Comparison of ENCODE assay signal across 9 cellular contexts in the genomic region with DNA sequence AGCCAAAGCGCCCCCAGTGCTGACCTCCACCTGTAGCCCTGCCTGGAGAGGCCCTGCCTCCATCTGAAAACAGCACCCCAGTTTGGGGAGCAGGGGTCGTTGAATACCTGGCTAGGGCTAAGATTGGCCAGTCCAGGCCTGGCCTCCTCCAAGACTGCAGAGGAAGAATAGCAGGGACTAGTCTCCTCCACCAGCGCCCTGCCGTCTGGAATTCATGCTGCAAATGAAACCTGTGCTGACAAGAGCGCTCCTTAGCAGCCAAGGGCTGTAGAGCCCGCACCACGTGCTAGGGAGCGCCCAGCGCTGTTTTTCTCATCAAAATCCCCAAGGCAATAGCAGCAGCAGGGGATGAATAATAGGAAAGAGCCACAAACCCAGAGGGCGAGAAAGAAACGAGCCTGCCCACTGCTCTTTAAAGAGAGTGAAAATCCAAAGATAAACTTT. TPM values are rescaled to one million over a fixed set of nuclear protein-coding genes. Genes with fewer than 3 reads are reported as not detected.
DNase-seq lines count a peak whose midpoint lies in the region; ATAC-seq, FAIRE-seq and TF ChIP-seq lines count a peak whose summit lies in the region.
"Had no signal": no experiment of that assay in that cellular context is flagged by ENCODE, and none has a peak within 500 bp of the region (broad histone marks: within the 10 kb centered on the region; RNA-seq: fewer than 3 reads in every experiment).

No MANE protein-coding gene starts in this region.

- ATAC-seq in central memory CD8-positive, alpha-beta T cell (replicated peaks; ENCODE audit: extremely low read depth, poor library complexity, severe bottlenecking) = no peak
- ATAC-seq in upper lobe of right lung = peak; percentile 75
- no peak for ATAC-seq in HG02970 (IDR thresholded peaks at IDR 0.05; ENCODE audit: low FRiP score, unreplicated experiment)

- intact Hi-C loops in lower leg skin (cut with DNase I; ENCODE audit: low total_unique reads) = no loop called here
- intact Hi-C loops in upper lobe of right lung (cut with DNase I) = no loop called here

- H3K4me3 ChIP-seq in lower leg skin (ENCODE audit: low read depth, poor library complexity, severe bottlenecking) (no peak overlapping the region), upper lobe of right lung (peak overlapping the region; percentile 44), small intestine (ENCODE audit: low read depth in 1 of 2, low read length in 2 of 2) (peak overlapping the region in 1 of 2 donors; percentile 46)

- no peak overlapping the region for H3K27ac ChIP-seq in upper lobe of right lung
- no peak overlapping the region for H3K27ac ChIP-seq in small intestine (ENCODE audit: low read depth in 1 of 2, low read length in 1 of 2)

- no peak for TF ChIP-seq POLR2A in lower leg skin (IDR thresholded peaks at IDR 0.05)

- peak overlapping the region; percentile 73 for H3K4me3 Mint-ChIP-seq in central memory CD8-positive, alpha-beta T cell

- no peaks in the 10 kb centered on the region for H3K36me3 ChIP-seq in upper lobe of right lung
- H3K36me3 ChIP-seq in small intestine (ENCODE audit: control insufficient read depth in 2 of 2, insufficient read depth in 2 of 2, low read length in 2 of 2) = no peaks in the 10 kb centered on the region

- no peak overlapping the region for H3K27ac Mint-ChIP-seq in central memory CD8-positive, alpha-beta T cell (ENCODE audit: low read depth)

- H3K27me3 Mint-ChIP-seq in central memory CD8-positive, alpha-beta T cell = peaks cover 87% of the 10 kb centered on the region

- no peak for FAIRE-seq in small intestine (lab: Jason Lieb, UNC)

- peak; percentile 10 for DNase-seq in NCI-H345 (lab: John Stamatoyannopoulos, UW)
- no peak for DNase-seq in NCI-H345 treated with DMSO at 0.1 percent for 48 hours (lab: John Stamatoyannopoulos, UW; ENCODE audit: unreplicated experiment)
- peak; percentile 80 for DNase-seq in NCI-H2171 treated with DMSO at 0.1 percent for 48 hours (lab: John Stamatoyannopoulos, UW)
- DNase-seq in central memory CD8-positive, alpha-beta T cell (ENCODE audit: low spot score in 2 of 2) = no peak
- DNase-seq in lower leg skin (ENCODE audit: low spot score in 2 of 2) = peak; percentile 32 to 87
- DNase-seq in upper lobe of right lung = no peak
- DNase-seq in small intestine = no peak

- H3K27me3 ChIP-seq in upper lobe of right lung (peaks cover 73% of the 10 kb centered on the region), small intestine (ENCODE audit: control insufficient read depth in 2 of 2, insufficient read depth in 2 of 2, low read length in 2 of 2) (peaks cover 19 to 26% of the 10 kb centered on the region in 2 donors)

- H3K4me1 ChIP-seq in upper lobe of right lung (peaks cover 47% of the 10 kb centered on the region), small intestine (ENCODE audit: control insufficient read depth in 2 of 2, insufficient read depth in 1 of 2, low read depth in 1 of 2, low read length in 1 of 2) (peaks cover 2 to 10% of the 10 kb centered on the region in 2 donors)

- H3K9me3 ChIP-seq in upper lobe of right lung = no peaks in the 10 kb centered on the region
- H3K9me3 ChIP-seq in small intestine (ENCODE audit: control insufficient read depth, low read depth) = no peaks in the 10 kb centered on the region

- TF ChIP-seq CTCF in lower leg skin (IDR thresholded peaks at IDR 0.05) (no peak), upper lobe of right lung (IDR thresholded peaks at IDR 0.05) (no peak)

- no peaks in the 10 kb centered on the region for H3K9me3 Mint-ChIP-seq in central memory CD8-positive, alpha-beta T cell
- H3K9me3 Mint-ChIP-seq: activated naive CD4-positive, alpha-beta T cell treated with anti-CD3 and anti-CD28 coated beads, Interleukin-2, amount 50 U/mL, for 72 hours had no signal

- peaks cover 3% of the 10 kb centered on the region for H3K36me3 Mint-ChIP-seq in central memory CD8-positive, alpha-beta T cell (ENCODE audit: insufficient read depth)

- H3K4me1 Mint-ChIP-seq in central memory CD8-positive, alpha-beta T cell = peaks cover 34% of the 10 kb centered on the region

- whole genome bisulfite sequencing in lower leg skin, 2 donors = 12 to 16% methylated on average over 11 of the region's 11 CpGs
- 11 to 18% (median 12%) methylated on average over 11 of the region's 11 CpGs for WGBS in small intestine, 3 donors

RNA-seq across cellular contexts. Expression of gene COL2A1, which starts 3.4 kb away (rescaled TPM):
- under 1 TPM in 2 of 4 donors, not detected in 2; 0.07 to 0.26 TPM for total RNA-seq in lower leg skin
- not detected for total RNA-seq in upper lobe of right lung
- under 1 TPM in 1 of 3 donors, not detected in 2; 0.19 TPM for polyA plus RNA-seq in small intestine
- total RNA-seq: activated naive CD4-positive, alpha-beta T cell treated with anti-CD3 and anti-CD28 coated beads, Interleukin-2, amount 50 U/mL, for 72 hours had no signal

RNA-seq across cellular contexts. Expression of gene TMEM106C, which starts 37.5 kb away (rescaled TPM):
- total RNA-seq in lower leg skin = 10 to 100 TPM; 40.9 to 56.7 (median 42.3) TPM
- 45.4 TPM for total RNA-seq in upper lobe of right lung
- 100 to 1,000 TPM; 140 to 211 (median 143) TPM for polyA plus RNA-seq in small intestine

Comparison
In these comparisons a context has a peak if more than half of its experiments do, and no peak if none do; other contexts are left out.
1. DNase-seq: peak in NCI-H345 (single experiment), NCI-H2171 treated with DMSO at 0.1 percent for 48 hours (single experiment) and lower leg skin (2 of 2); none in NCI-H345 treated with DMSO at 0.1 percent for 48 hours (single experiment), central memory CD8-positive, alpha-beta T cell (0 of 2), upper lobe of right lung (single experiment) and small intestine (single experiment).